17 cellular contexts compared by ENCODE assay signal in the genomic region with DNA sequence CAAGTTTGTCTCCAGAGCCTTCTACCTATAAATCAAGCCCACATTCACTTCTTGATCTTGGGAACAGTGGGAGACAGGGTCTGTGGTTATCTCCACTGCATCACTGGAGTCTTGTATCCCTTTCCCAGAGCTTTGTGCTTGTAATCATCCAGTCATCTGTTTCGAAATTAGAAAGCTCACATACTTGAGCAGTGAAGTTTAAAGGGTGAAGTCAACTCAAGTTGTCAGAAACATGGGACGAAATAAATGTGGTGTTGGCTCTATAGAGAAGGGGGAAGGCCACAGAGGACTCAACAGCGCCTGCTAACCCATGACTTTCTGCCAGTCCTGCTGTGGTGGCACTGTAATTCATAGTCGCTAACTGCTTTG.
DNase-seq lines count a peak whose midpoint lies in the region; ATAC-seq, FAIRE-seq and TF ChIP-seq lines count a peak whose summit lies in the region.
"Had no signal": no experiment of that assay in that cellular context is flagged by ENCODE, and none has a peak within 500 bp of the region (broad histone marks: within the 10 kb centered on the region; RNA-seq: fewer than 3 reads in every experiment).

No MANE protein-coding gene starts in this region.

- no peak for TF ChIP-seq POLR2A in esophagus squamous epithelium (IDR thresholded peaks at IDR 0.05)

- H3K27ac ChIP-seq in upper lobe of right lung (no peak overlapping the region), esophagus squamous epithelium (peak overlapping the region in 1 of 4 donors; percentile 1)
- H3K27ac ChIP-seq: 22Rv1, VCaP had no signal

- H3K36me3 ChIP-seq in bronchial epithelial cell (ENCODE audit: control insufficient read depth, insufficient read depth, low read length) (no peaks in the 10 kb centered on the region), upper lobe of right lung (no peaks in the 10 kb centered on the region), esophagus squamous epithelium (peaks cover 0 to 7% (median 0%) of the 10 kb centered on the region in 3 donors)

- H3K9me3 ChIP-seq in upper lobe of right lung (no peaks in the 10 kb centered on the region), esophagus squamous epithelium (no peaks in the 10 kb centered on the region)

- H3K4me3 ChIP-seq in bronchial epithelial cell (ENCODE audit: low read depth, low read length) (no peak overlapping the region), upper lobe of right lung (no peak overlapping the region), esophagus squamous epithelium (no peak overlapping the region)
- H3K4me3 ChIP-seq: K562 had no signal

- peak; percentile 30 for DNase-seq in activated CD8-positive, alpha-beta memory T cell treated with anti-CD3 and anti-CD28 coated beads for 24 hours
- no peak for DNase-seq in activated CD8-positive, alpha-beta memory T cell treated with anti-CD3 and anti-CD28 coated beads, Interleukin-2, amount 50 U/mL, for 4 hours
- DNase-seq in bronchial epithelial cell (ENCODE audit: low read depth) (peak; percentile 49), kidney tubule cell (ENCODE audit: low spot score) (peak; percentile 67), upper lobe of right lung (no peak), esophagus squamous epithelium (lab: John Stamatoyannopoulos, UW) (no peak), NCI-H345 (lab: John Stamatoyannopoulos, UW) (no peak)
- DNase-seq in stimulated activated CD4-positive, alpha-beta T cell treated with anti-CD3 and anti-CD28 coated beads, Interleukin-4, amount 100 ng/mL, for 1 hour, result no peak
- DNase-seq: H9; islet precursor cell; NCI-H146; NCI-H524; PC-3; stimulated activated CD4-positive, alpha-beta T cell treated with anti-CD3 and anti-CD28 coated beads, Interleukin-4, amount 100 ng/mL, for 4 hours had no signal

- peaks cover 4% of the 10 kb centered on the region for H3K4me1 ChIP-seq in upper lobe of right lung
- H3K4me1 ChIP-seq in esophagus squamous epithelium, result peaks cover 0 to 31% (median 0%) of the 10 kb centered on the region in 3 donors

- H3K27me3 ChIP-seq in bronchial epithelial cell (ENCODE audit: control insufficient read depth, insufficient read depth, low read length) (no peaks in the 10 kb centered on the region), upper lobe of right lung (no peaks in the 10 kb centered on the region), esophagus squamous epithelium (no peaks in the 10 kb centered on the region)

- intact Hi-C loops in upper lobe of right lung (cut with DNase I) (no loop called here), esophagus squamous epithelium (cut with DNase I) (no loop called here)

- TF ChIP-seq CTCF in bronchial epithelial cell (IDR thresholded peaks at IDR 0.05; ENCODE audit: insufficient read depth, low read length, severe bottlenecking), result no peak
- TF ChIP-seq CTCF in upper lobe of right lung (IDR thresholded peaks at IDR 0.05), result no peak
- TF ChIP-seq CTCF in esophagus squamous epithelium (IDR thresholded peaks at IDR 0.05), result no peak

- no peak for FAIRE-seq in bronchial epithelial cell (lab: Jason Lieb, UNC)
- FAIRE-seq: K562 had no signal

- peak; percentile 29 for ATAC-seq in upper lobe of right lung
- ATAC-seq: K562, PC-3 had no signal

- WGBS in esophagus squamous epithelium, 2 donors, result 75 to 88% methylated on average over 4 of the region's 4 CpGs

Comparison
In these comparisons a context has a peak if more than half of its experiments do, and no peak if none do; other contexts are left out.
1. DNase-seq: peak in activated CD8-positive, alpha-beta memory T cell treated with anti-CD3 and anti-CD28 coated beads for 24 hours (single experiment), bronchial epithelial cell (single experiment) and kidney tubule cell (single experiment); none in activated CD8-positive, alpha-beta memory T cell treated with anti-CD3 and anti-CD28 coated beads, Interleukin-2, amount 50 U/mL, for 4 hours (single experiment), upper lobe of right lung (single experiment), stimulated activated CD4-positive, alpha-beta T cell treated with anti-CD3 and anti-CD28 coated beads, Interleukin-4, amount 100 ng/mL, for 1 hour (single experiment), esophagus squamous epithelium (single experiment) and NCI-H345 (single experiment).